Comparison of ENCODE assay signal across 8 cellular contexts in genomic region chr5:177454397-177455035, GRCh38. TPM values are rescaled to one million over a fixed set of nuclear protein-coding genes. Genes with fewer than 3 reads are reported as not detected.
DNase-seq lines count a peak whose midpoint lies in the region; ATAC-seq and TF ChIP-seq lines count a peak whose summit lies in the region.

No MANE protein-coding gene starts in this region.

- H3K36me3 Mint-ChIP-seq in Caco-2 (ENCODE audit: insufficient read depth, unreplicated experiment): peaks cover 63% of the 10 kb centered on the region

- H3K4me1 Mint-ChIP-seq in Caco-2 (ENCODE audit: low read depth, unreplicated experiment): peaks cover 7% of the 10 kb centered on the region

- H3K36me3 ChIP-seq in Caco-2 (ENCODE audit: control insufficient read depth, insufficient read depth, low read length) (no peaks in the 10 kb centered on the region; the same call in 1 of the 2 replicates), NT2/D1 (ENCODE audit: insufficient read depth, insufficient read length, low read length) (peaks cover 35% of the 10 kb centered on the region)

- H3K27me3 Mint-ChIP-seq in Caco-2 (ENCODE audit: insufficient read depth, unreplicated experiment): no peaks in the 10 kb centered on the region

- no peaks in the 10 kb centered on the region for H3K9me3 Mint-ChIP-seq in Caco-2 (ENCODE audit: unreplicated experiment)

- DNase-seq in Caco-2: peak; percentile 90 to 97
- DNase-seq in HPDE6-E6E7 (ENCODE audit: extremely low spot score): peak; percentile 95
- peak; percentile 78 for DNase-seq in NT2/D1 (ENCODE audit: low read depth, low spot score)
- DNase-seq in activated T-cell treated with anti-CD3 and anti-CD28 coated beads for 1 hour (ENCODE audit: low read depth): peak; percentile 92
- peak; percentile 100 for DNase-seq in epidermal melanocyte (ENCODE audit: insufficient read length, low spot score)
- DNase-seq in middle frontal gyrus (ENCODE audit: extremely low spot score, low spot score): peak; percentile 77
- peak; percentile 91 to 93 for DNase-seq in stimulated activated CD8-positive, alpha-beta memory T cell treated with anti-CD3 and anti-CD28 coated beads, Interleukin-2, amount 100 ng/mL, for 1 hour (ENCODE audit: low read depth in 2 of 2)

- peak; percentile 45 for ATAC-seq in GM19467 (IDR thresholded peaks at IDR 0.05; ENCODE audit: unreplicated experiment)

- peak overlapping the region; percentile 77 for H3K4me3 Mint-ChIP-seq in Caco-2 (ENCODE audit: unreplicated experiment)

- H3K9me3 ChIP-seq in Caco-2: no peaks in the 10 kb centered on the region
- H3K9me3 ChIP-seq in NT2/D1 (ENCODE audit: insufficient read depth, low read length): peaks cover 21% of the 10 kb centered on the region; the same call in 1 of the 2 replicates

- no TSS peak for BruUV-seq in Caco-2 (replicated peaks; lab: Mats Ljungman, UMichigan)

- intact Hi-C loops in Caco-2 (cut with micrococcal nuclease; ENCODE audit: unreplicated experiment): loop anchor here (1.0 to 2.0 kb wide), 3 partner anchors 50 to 142 kb away; no protein-coding TSS in a partner anchor

- peak overlapping the region; percentile 89 for H3K9ac ChIP-seq in NT2/D1 (ENCODE audit: insufficient read length, low read depth)

- peak overlapping the region; percentile 87 for H3K27ac Mint-ChIP-seq in Caco-2 (ENCODE audit: unreplicated experiment)

- CTCF ChIA-PET in Caco-2 (lab: Charles Lee): interaction anchor here (0.5 to 6.5 kb wide), 24 partner anchors 10 to 365 kb away, joined by 3 to 110 read pairs (median 8); partner anchors contain the start of genes F12, GRK6, PDLIM7 and PRR7

- H3K27me3 ChIP-seq in Caco-2 (replicated peaks; ENCODE audit: control insufficient read depth, insufficient read depth, low read length) (no peaks in the 10 kb centered on the region), NT2/D1 (ENCODE audit: insufficient read depth, insufficient read length) (peaks cover 12% of the 10 kb centered on the region)

- TF ChIP-seq CTCF in Caco-2 (IDR thresholded peaks at IDR 0.05; ENCODE audit: insufficient read depth in 1 of 2, low read depth in 1 of 2, low read length in 1 of 2, severe bottlenecking in 1 of 2, unreplicated experiment in 1 of 2): peak; percentile 62 to 95

- H3K4me1 ChIP-seq in Caco-2: peaks cover 7% of the 10 kb centered on the region; the same call in 1 of the 2 replicates
- peaks cover 3% of the 10 kb centered on the region for H3K4me1 ChIP-seq in NT2/D1 (ENCODE audit: insufficient read depth, insufficient read length)

- H3K4me3 ChIP-seq in Caco-2 (ENCODE audit: low read depth, low read length): peak overlapping the region; percentile 92
- H3K4me3 ChIP-seq in NT2/D1 (ENCODE audit: insufficient read length, low read depth): peak overlapping the region; percentile 78

- POLR2A ChIA-PET in Caco-2 (lab: Charles Lee): interaction anchor here (0.6 to 2.4 kb wide), 8 partner anchors 17 to 371 kb away, joined by 3 to 21 read pairs (median 6); partner anchors contain the start of genes GRK6 and PDLIM7

RNA-seq across cellular contexts. Expression of gene PRR7, which starts 7.9 kb away (rescaled TPM):
- 4.7 and 5.7 TPM in 2 replicates for total RNA-seq in Caco-2 (2022)

RNA-seq across cellular contexts. Expression of gene DBN1, which starts 18.9 kb away (rescaled TPM):
- total RNA-seq in Caco-2 (2022): 139 and 144 TPM in 2 replicates

RNA-seq across cellular contexts. Expression of gene GRK6, which starts 28.0 kb away (rescaled TPM):
- 64.4 and 71.9 TPM in 2 replicates for total RNA-seq in Caco-2 (2022)

RNA-seq across cellular contexts. Expression of gene PDLIM7, which starts 42.9 kb away (rescaled TPM):
- 49.1 and 56.8 TPM in 2 replicates for total RNA-seq in Caco-2 (2022)

RNA-seq across cellular contexts. Expression of gene F12, which starts 45.2 kb away (rescaled TPM):
- 13.3 and 14.0 TPM in 2 replicates for total RNA-seq in Caco-2 (2022)

Comparison
In these comparisons a context has a peak if more than half of its experiments do, and no peak if none do; other contexts are left out.
1. Peak in every context shown above with its lines: DNase-seq, ATAC-seq and H3K4me3 ChIP-seq.